8 cellular contexts compared by ENCODE assay signal in the genomic region with DNA sequence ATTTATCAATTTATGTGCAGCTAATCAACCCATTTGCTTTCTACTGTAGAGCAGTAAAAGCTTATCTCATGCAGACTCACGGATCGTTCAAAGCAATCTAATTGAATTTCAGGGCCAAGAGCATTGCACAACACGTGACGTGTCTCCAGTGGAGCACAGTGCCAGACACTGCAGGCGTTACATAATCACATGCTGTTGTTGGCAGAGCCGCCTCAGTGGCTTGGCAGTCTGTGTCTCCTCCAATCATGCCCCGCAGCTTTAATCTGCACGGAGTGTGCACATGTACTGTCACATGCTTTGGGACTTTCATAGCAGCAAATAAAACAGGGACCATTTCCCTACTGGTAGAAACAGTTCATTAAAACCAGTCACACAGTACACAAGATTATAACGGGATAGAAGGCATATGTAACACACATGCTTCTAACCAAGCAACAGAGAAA.
DNase-seq lines count a peak whose midpoint lies in the region; ATAC-seq and TF ChIP-seq lines count a peak whose summit lies in the region.

No MANE protein-coding gene starts in this region.

- peak; percentile 20 for DNase-seq in NCI-H345 (lab: John Stamatoyannopoulos, UW)
- no peak for DNase-seq in NCI-H345 treated with DMSO at 0.1 percent for 48 hours (lab: John Stamatoyannopoulos, UW; ENCODE audit: unreplicated experiment)
- DNase-seq in cerebellar nuclear complex (lab: John Stamatoyannopoulos, UW), result peak; percentile 81 to 94
- peak; percentile 90 for DNase-seq in transverse colon
- DNase-seq in germinal center (ENCODE audit: low spot score), result no peak

- H3K36me3 ChIP-seq in liver (ENCODE audit: control insufficient read depth in 4 of 4, insufficient read depth in 3 of 4, low read depth in 1 of 4, low read length in 3 of 4), result peaks cover 0 to 16% (median 7%) of the 10 kb centered on the region in 4 donors
- H3K36me3 ChIP-seq in transverse colon, result no peaks in the 10 kb centered on the region

- TF ChIP-seq RAD21 in liver (IDR thresholded peaks at IDR 0.05), result peak; percentile 48 to 58

- peaks cover 0 to 17% (median 2%) of the 10 kb centered on the region in 4 donors for H3K4me1 ChIP-seq in liver (ENCODE audit: control insufficient read depth in 4 of 4, insufficient read depth in 4 of 4, low read length in 3 of 4)
- peaks cover 0 to 12% (median 5%) of the 10 kb centered on the region in 4 donors for H3K4me1 ChIP-seq in transverse colon

- ATAC-seq in HG02970 (IDR thresholded peaks at IDR 0.05; ENCODE audit: low FRiP score, unreplicated experiment), result no peak
- no peak for ATAC-seq in GM18498 (IDR thresholded peaks at IDR 0.05; ENCODE audit: unreplicated experiment)

- no peak overlapping the region for H3K4me3 ChIP-seq in liver (ENCODE audit: low read depth in 1 of 3, low read length in 3 of 3)
- H3K4me3 ChIP-seq in transverse colon, result no peak overlapping the region

- in situ Hi-C loops in transverse colon (cut with MboI; ENCODE audit: low pct_ligation_motif_present in 1 of 4, low pct_unique_long_range_greater_than_20kb in 1 of 4, low sequenced_read_pairs in 3 of 4), result no loop called here

- WGBS in liver, result 16% methylated on average over 9 of the region's 9 CpGs
- 11 to 40% methylated on average over 1 to 9 of the region's 9 CpGs for WGBS in transverse colon (ENCODE audit: low coverage in 1 of 2), 2 donors

- peak; percentile 21 for TF ChIP-seq CTCF in liver (IDR thresholded peaks at IDR 0.05; ENCODE audit: low read depth, low read length, missing input control)
- TF ChIP-seq CTCF in transverse colon (IDR thresholded peaks at IDR 0.05), result peak in 2 of 5 experiments; percentile 43 to 58

- intact Hi-C loops in transverse colon (cut with DNase I; ENCODE audit: low total_unique reads), result loop anchor here (10.0 kb wide), 1 partner anchor 1091 kb away; no protein-coding TSS in a partner anchor

- no peak for TF ChIP-seq POLR2A in transverse colon (IDR thresholded peaks at IDR 0.05)

- peak; percentile 63 for TF ChIP-seq EP300 in transverse colon (IDR thresholded peaks at IDR 0.05; ENCODE audit: low read depth)

- H3K27me3 ChIP-seq in liver (ENCODE audit: control insufficient read depth in 4 of 4, insufficient read depth in 4 of 4, low read length in 3 of 4), result no peaks in the 10 kb centered on the region
- no peaks in the 10 kb centered on the region for H3K27me3 ChIP-seq in transverse colon

- peak overlapping the region in 1 of 2 donors; percentile 87 for H3K9ac ChIP-seq in liver (ENCODE audit: low read depth in 1 of 2, low read length in 2 of 2)

- H3K27ac ChIP-seq in liver (ENCODE audit: low read depth in 1 of 2, low read length in 2 of 2) (peak overlapping the region; percentile 93 to 94), transverse colon (peak overlapping the region; percentile 21 to 49 (median 40))

- H3K9me3 ChIP-seq in liver (ENCODE audit: control insufficient read depth in 4 of 4, low read length in 3 of 4) (peaks cover 2 to 12% (median 6%) of the 10 kb centered on the region in 4 donors), transverse colon (peaks cover 4 to 14% of the 10 kb centered on the region in 2 donors)

TF ChIP-seq in liver, 16 proteins besides CTCF, POLR2A, EP300 and RAD21:
- no peak for TF ChIP-seq NR2F2 (IDR thresholded peaks at IDR 0.05)
- peak; percentile 80 for TF ChIP-seq FOXA1 (IDR thresholded peaks at IDR 0.05)
- TF ChIP-seq HNF4G (IDR thresholded peaks at IDR 0.05), result no peak
- peak; percentile 83 for TF ChIP-seq YY1 (IDR thresholded peaks at IDR 0.05)
- TF ChIP-seq, protein P1, sequence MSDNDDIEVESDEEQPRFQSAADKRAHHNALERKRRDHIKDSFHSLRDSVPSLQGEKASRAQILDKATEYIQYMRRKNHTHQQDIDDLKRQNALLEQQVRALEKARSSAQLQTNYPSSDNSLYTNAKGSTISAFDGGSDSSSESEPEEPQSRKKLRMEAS (IDR thresholded peaks at IDR 0.05), result peak; percentile 92
- TF ChIP-seq, protein P2, sequence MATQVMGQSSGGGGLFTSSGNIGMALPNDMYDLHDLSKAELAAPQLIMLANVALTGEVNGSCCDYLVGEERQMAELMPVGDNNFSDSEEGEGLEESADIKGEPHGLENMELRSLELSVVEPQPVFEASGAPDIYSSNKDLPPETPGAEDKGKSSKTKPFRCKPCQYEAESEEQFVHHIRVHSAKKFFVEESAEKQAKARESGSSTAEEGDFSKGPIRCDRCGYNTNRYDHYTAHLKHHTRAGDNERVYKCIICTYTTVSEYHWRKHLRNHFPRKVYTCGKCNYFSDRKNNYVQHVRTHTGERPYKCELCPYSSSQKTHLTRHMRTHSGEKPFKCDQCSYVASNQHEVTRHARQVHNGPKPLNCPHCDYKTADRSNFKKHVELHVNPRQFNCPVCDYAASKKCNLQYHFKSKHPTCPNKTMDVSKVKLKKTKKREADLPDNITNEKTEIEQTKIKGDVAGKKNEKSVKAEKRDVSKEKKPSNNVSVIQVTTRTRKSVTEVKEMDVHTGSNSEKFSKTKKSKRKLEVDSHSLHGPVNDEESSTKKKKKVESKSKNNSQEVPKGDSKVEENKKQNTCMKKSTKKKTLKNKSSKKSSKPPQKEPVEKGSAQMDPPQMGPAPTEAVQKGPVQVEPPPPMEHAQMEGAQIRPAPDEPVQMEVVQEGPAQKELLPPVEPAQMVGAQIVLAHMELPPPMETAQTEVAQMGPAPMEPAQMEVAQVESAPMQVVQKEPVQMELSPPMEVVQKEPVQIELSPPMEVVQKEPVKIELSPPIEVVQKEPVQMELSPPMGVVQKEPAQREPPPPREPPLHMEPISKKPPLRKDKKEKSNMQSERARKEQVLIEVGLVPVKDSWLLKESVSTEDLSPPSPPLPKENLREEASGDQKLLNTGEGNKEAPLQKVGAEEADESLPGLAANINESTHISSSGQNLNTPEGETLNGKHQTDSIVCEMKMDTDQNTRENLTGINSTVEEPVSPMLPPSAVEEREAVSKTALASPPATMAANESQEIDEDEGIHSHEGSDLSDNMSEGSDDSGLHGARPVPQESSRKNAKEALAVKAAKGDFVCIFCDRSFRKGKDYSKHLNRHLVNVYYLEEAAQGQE (IDR thresholded peaks at IDR 0.05), result peak; percentile 71
- peak; percentile 58 for TF ChIP-seq FOXA2 (IDR thresholded peaks at IDR 0.05)
- TF ChIP-seq, protein P3, sequence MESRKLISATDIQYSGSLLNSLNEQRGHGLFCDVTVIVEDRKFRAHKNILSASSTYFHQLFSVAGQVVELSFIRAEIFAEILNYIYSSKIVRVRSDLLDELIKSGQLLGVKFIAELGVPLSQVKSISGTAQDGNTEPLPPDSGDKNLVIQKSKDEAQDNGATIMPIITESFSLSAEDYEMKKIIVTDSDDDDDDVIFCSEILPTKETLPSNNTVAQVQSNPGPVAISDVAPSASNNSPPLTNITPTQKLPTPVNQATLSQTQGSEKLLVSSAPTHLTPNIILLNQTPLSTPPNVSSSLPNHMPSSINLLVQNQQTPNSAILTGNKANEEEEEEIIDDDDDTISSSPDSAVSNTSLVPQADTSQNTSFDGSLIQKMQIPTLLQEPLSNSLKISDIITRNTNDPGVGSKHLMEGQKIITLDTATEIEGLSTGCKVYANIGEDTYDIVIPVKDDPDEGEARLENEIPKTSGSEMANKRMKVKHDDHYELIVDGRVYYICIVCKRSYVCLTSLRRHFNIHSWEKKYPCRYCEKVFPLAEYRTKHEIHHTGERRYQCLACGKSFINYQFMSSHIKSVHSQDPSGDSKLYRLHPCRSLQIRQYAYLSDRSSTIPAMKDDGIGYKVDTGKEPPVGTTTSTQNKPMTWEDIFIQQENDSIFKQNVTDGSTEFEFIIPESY (IDR thresholded peaks at IDR 0.05), result peak; percentile 76
- peak in 1 of 2 donors; percentile 88 for TF ChIP-seq RXRA (IDR thresholded peaks at IDR 0.05)
- TF ChIP-seq SP1 (IDR thresholded peaks at IDR 0.05), result peak; percentile 84
- TF ChIP-seq TAF1 (conservative IDR thresholded peaks at IDR 0.05), result no peak
- TF ChIP-seq GABPA (IDR thresholded peaks at IDR 0.05 in 1 of 2, conservative IDR thresholded peaks at IDR 0.05 in 1 of 2), result peak in 1 of 2 donors; percentile 15
- peak; percentile 78 to 82 for TF ChIP-seq JUND (IDR thresholded peaks at IDR 0.05)
- TF ChIP-seq, protein P4, sequence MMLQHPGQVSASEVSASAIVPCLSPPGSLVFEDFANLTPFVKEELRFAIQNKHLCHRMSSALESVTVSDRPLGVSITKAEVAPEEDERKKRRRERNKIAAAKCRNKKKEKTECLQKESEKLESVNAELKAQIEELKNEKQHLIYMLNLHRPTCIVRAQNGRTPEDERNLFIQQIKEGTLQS (IDR thresholded peaks at IDR 0.05), result peak; percentile 80
- TF ChIP-seq EGR1 (IDR thresholded peaks at IDR 0.05; ENCODE audit: low read depth in 2 of 2), result peak in 1 of 2 donors; percentile 64
- peak; percentile 54 to 79 for TF ChIP-seq HNF4A (conservative IDR thresholded peaks at IDR 0.05)

Comparison
In these comparisons a context has a peak if more than half of its experiments do, and no peak if none do; other contexts are left out.
1. DNase-seq: peak in NCI-H345 (single experiment), cerebellar nuclear complex (2 of 2) and transverse colon (single experiment); none in NCI-H345 treated with DMSO at 0.1 percent for 48 hours (single experiment) and germinal center (single experiment).